In genomic region chr7:121398246-121398645, GRCh38 we compare ENCODE assay signal across 12 cellular contexts. TPM values are rescaled to one million over a fixed set of nuclear protein-coding genes. Genes with fewer than 3 reads are reported as not detected.
DNase-seq lines count a peak whose midpoint lies in the region; ATAC-seq and TF ChIP-seq lines count a peak whose summit lies in the region.
"Had no signal": no experiment of that assay in that cellular context is flagged by ENCODE, and none has a peak within 500 bp of the region (broad histone marks: within the 10 kb centered on the region; RNA-seq: fewer than 3 reads in every experiment).

No MANE protein-coding gene starts in this region.

- H3K14ac ChIP-seq in trophoblast cell (ENCODE audit: low read length) = no peak overlapping the region

- H3K36me3 ChIP-seq in mesendoderm (ENCODE audit: control insufficient read depth, insufficient read depth, low read length) (no peaks in the 10 kb centered on the region), gastrocnemius medialis (no peaks in the 10 kb centered on the region), trophoblast cell (ENCODE audit: control insufficient read depth in 1 of 2, insufficient read depth in 2 of 2, low read length in 2 of 2) (no peaks in the 10 kb centered on the region)
- H3K36me3 ChIP-seq: esophagus squamous epithelium had no signal

- H3K27ac Mint-ChIP-seq in stimulated activated effector memory CD8-positive, alpha-beta T cell treated with anti-CD3 and anti-CD28 coated beads, Interleukin-12 subunit alpha, Interleukin-12 subunit beta, amount 100 ng/mL, for 72 hours = no peak overlapping the region
- H3K27ac Mint-ChIP-seq: activated naive CD8-positive, alpha-beta T cell had no signal

- intact Hi-C loops in gastrocnemius medialis (cut with DNase I; ENCODE audit: low total_unique reads) = no loop called here

- no peak overlapping the region for H4K91ac ChIP-seq in trophoblast cell (ENCODE audit: low read depth, low read length)

- no peak overlapping the region for H4K5ac ChIP-seq in mesendoderm (ENCODE audit: low read length)

- no peak for TF ChIP-seq POLR2A in gastrocnemius medialis (IDR thresholded peaks at IDR 0.05)

- in situ Hi-C loops in Caki2 (cut with HindIII; ENCODE audit: low pct_unique_long_range_greater_than_20kb, low sequenced_read_pairs) = no loop called here
- in situ Hi-C loops in gastrocnemius medialis (cut with MboI; ENCODE audit: low sequenced_read_pairs in 4 of 4) = no loop called here

- H2BK15ac ChIP-seq in mesendoderm (replicated peaks; ENCODE audit: low read depth) = no peak overlapping the region

- TF ChIP-seq EP300 in Ishikawa (IDR thresholded peaks at IDR 0.05; ENCODE audit: borderline replicate concordance) = no peak

- peak; percentile 9; the same call in 1 of the 2 replicates for TF ChIP-seq RAD21 in Ishikawa (IDR thresholded peaks at IDR 0.05; ENCODE audit: low read depth)

- no peak overlapping the region for H2AK5ac ChIP-seq in mesendoderm (ENCODE audit: low read length)
- H2AK5ac ChIP-seq in trophoblast cell (ENCODE audit: low read length) = no peak overlapping the region

- H3K18ac ChIP-seq in mesendoderm (ENCODE audit: low read length) = no peak overlapping the region
- H3K18ac ChIP-seq in trophoblast cell (ENCODE audit: low read length) = no peak overlapping the region

- no peak overlapping the region for H3K56ac ChIP-seq in mesendoderm (ENCODE audit: low read length)

- H3K27ac ChIP-seq in VCaP = peak overlapping the region; percentile 85
- H3K27ac ChIP-seq in mesendoderm (ENCODE audit: low read depth, low read length) = no peak overlapping the region
- no peak overlapping the region for H3K27ac ChIP-seq in gastrocnemius medialis
- H3K27ac ChIP-seq in trophoblast cell (ENCODE audit: low read depth, low read length) = no peak overlapping the region
- H3K27ac ChIP-seq: esophagus squamous epithelium had no signal

- WGBS in mesendoderm (ENCODE audit: extremely low coverage, insufficient coverage, low lambda C conversion rate) = no CpG with 5 or more reads among the region's 5 CpGs
- WGBS in trophoblast cell (ENCODE audit: extremely low coverage, insufficient coverage, insufficient read length) = no CpG with 5 or more reads among the region's 5 CpGs

- H4K8ac ChIP-seq in mesendoderm (ENCODE audit: low read depth, low read length) (no peak overlapping the region), trophoblast cell (ENCODE audit: low read depth, low read length) (no peak overlapping the region)

- no peak overlapping the region for H3K23ac ChIP-seq in mesendoderm (ENCODE audit: low read length)
- H3K23ac ChIP-seq in trophoblast cell (ENCODE audit: low read length) = no peak overlapping the region

- peak; percentile 67 for DNase-seq in Caki2 (ENCODE audit: low read depth)
- peak; percentile 33 for DNase-seq in mesendoderm
- DNase-seq in gastrocnemius medialis = no peak
- no peak for DNase-seq in trophoblast cell
- no peak for DNase-seq in stimulated activated effector memory CD8-positive, alpha-beta T cell treated with anti-CD3 and anti-CD28 coated beads, Interleukin-12 subunit alpha, Interleukin-12 subunit beta, amount 100 ng/mL, for 72 hours (ENCODE audit: low spot score in 2 of 2)
- DNase-seq: esophagus squamous epithelium; NCI-H2107; stimulated activated CD4-positive, alpha-beta T cell treated with anti-CD3 and anti-CD28 coated beads, Interleukin-2, amount 100 ng/mL, for 24 hours had no signal

- peaks cover 7% of the 10 kb centered on the region for H3K4me1 Mint-ChIP-seq in stimulated activated effector memory CD8-positive, alpha-beta T cell treated with anti-CD3 and anti-CD28 coated beads, Interleukin-12 subunit alpha, Interleukin-12 subunit beta, amount 100 ng/mL, for 72 hours

- ATAC-seq in gastrocnemius medialis (no peak), GM21717 (IDR thresholded peaks at IDR 0.05; ENCODE audit: unreplicated experiment) (no peak)
- no peak for ATAC-seq in stimulated activated effector memory CD8-positive, alpha-beta T cell treated with anti-CD3 and anti-CD28 coated beads, Interleukin-12 subunit alpha, Interleukin-12 subunit beta, amount 100 ng/mL, for 72 hours

- H2AFZ ChIP-seq in trophoblast cell (ENCODE audit: insufficient read depth, low read length, poor library complexity) = no peak overlapping the region

- H3K36me3 Mint-ChIP-seq in stimulated activated effector memory CD8-positive, alpha-beta T cell treated with anti-CD3 and anti-CD28 coated beads, Interleukin-12 subunit alpha, Interleukin-12 subunit beta, amount 100 ng/mL, for 72 hours = peaks cover 24% of the 10 kb centered on the region
- H3K36me3 Mint-ChIP-seq: activated naive CD8-positive, alpha-beta T cell had no signal

- H3K4me1 ChIP-seq in mesendoderm (ENCODE audit: control insufficient read depth, low read depth, low read length) (no peaks in the 10 kb centered on the region), gastrocnemius medialis (peaks cover 4 to 11% of the 10 kb centered on the region in 2 donors), trophoblast cell (ENCODE audit: control insufficient read depth in 1 of 2, insufficient read depth in 2 of 2, low read length in 2 of 2) (peaks cover 0 to 2% of the 10 kb centered on the region in 2 experiments)

- H3K4me3 ChIP-seq in mesendoderm (ENCODE audit: low read length) (no peak overlapping the region), gastrocnemius medialis (no peak overlapping the region), trophoblast cell (ENCODE audit: low read depth, low read length) (no peak overlapping the region)
- H3K4me3 ChIP-seq: esophagus squamous epithelium had no signal

- H3K9me3 ChIP-seq in gastrocnemius medialis (no peaks in the 10 kb centered on the region), trophoblast cell (ENCODE audit: insufficient read depth, low read depth, low read length) (no peaks in the 10 kb centered on the region)
- H3K9me3 ChIP-seq: esophagus squamous epithelium had no signal

- H4K12ac ChIP-seq in trophoblast cell (ENCODE audit: low read depth, low read length) = no peak overlapping the region

- H2BK120ac ChIP-seq in mesendoderm (ENCODE audit: low read depth, low read length) = no peak overlapping the region
- no peak overlapping the region for H2BK120ac ChIP-seq in trophoblast cell (ENCODE audit: insufficient read depth, low read length, poor library complexity)

- H2BK5ac ChIP-seq in mesendoderm (ENCODE audit: low read length) (no peak overlapping the region), trophoblast cell (ENCODE audit: low read depth, low read length, poor library complexity) (no peak overlapping the region)

- H3K9ac ChIP-seq in mesendoderm (ENCODE audit: low read length) = no peak overlapping the region
- H3K9ac ChIP-seq in trophoblast cell (ENCODE audit: low read length) = no peak overlapping the region

- H3K4me2 ChIP-seq in mesendoderm (ENCODE audit: low read length) = no peak overlapping the region
- no peak overlapping the region for H3K4me2 ChIP-seq in trophoblast cell (ENCODE audit: low read length)

- no peaks in the 10 kb centered on the region for H3K79me1 ChIP-seq in mesendoderm (ENCODE audit: low read length)
- H3K79me1 ChIP-seq in trophoblast cell (ENCODE audit: low read length) = peaks cover 8% of the 10 kb centered on the region

- H3K4me3 Mint-ChIP-seq in stimulated activated effector memory CD8-positive, alpha-beta T cell treated with anti-CD3 and anti-CD28 coated beads, Interleukin-12 subunit alpha, Interleukin-12 subunit beta, amount 100 ng/mL, for 72 hours = no peak overlapping the region
- H3K4me3 Mint-ChIP-seq: activated naive CD8-positive, alpha-beta T cell had no signal

- no peaks in the 10 kb centered on the region for H3K9me3 Mint-ChIP-seq in stimulated activated effector memory CD8-positive, alpha-beta T cell treated with anti-CD3 and anti-CD28 coated beads, Interleukin-12 subunit alpha, Interleukin-12 subunit beta, amount 100 ng/mL, for 72 hours

- TF ChIP-seq CTCF in VCaP (conservative IDR thresholded peaks at IDR 0.05) (peak; percentile 73), gastrocnemius medialis (IDR thresholded peaks at IDR 0.05 in 4 of 5, conservative IDR thresholded peaks at IDR 0.05 in 1 of 5) (no peak)

- H3K79me2 ChIP-seq in mesendoderm (ENCODE audit: control insufficient read depth, insufficient read depth, low read length) (peaks cover 11% of the 10 kb centered on the region), trophoblast cell (ENCODE audit: control insufficient read depth, insufficient read depth, low read length, poor library complexity) (peaks cover 6% of the 10 kb centered on the region)

- no peak overlapping the region for H2BK12ac ChIP-seq in trophoblast cell (ENCODE audit: low read length)

- H3K27me3 ChIP-seq in mesendoderm (ENCODE audit: insufficient read depth, low read length, poor library complexity) (no peaks in the 10 kb centered on the region), gastrocnemius medialis (no peaks in the 10 kb centered on the region), trophoblast cell (ENCODE audit: insufficient read depth, low read length) (no peaks in the 10 kb centered on the region)
- H3K27me3 ChIP-seq: esophagus squamous epithelium had no signal

- no peak overlapping the region for H3K4ac ChIP-seq in mesendoderm (ENCODE audit: low read depth, low read length)
- H3K4ac ChIP-seq in trophoblast cell (ENCODE audit: low read depth, low read length) = no peak overlapping the region

TF ChIP-seq in Ishikawa, 13 proteins besides CTCF, POLR2A, EP300 and RAD21:
- TF ChIP-seq TCF12 (IDR thresholded peaks at IDR 0.05; ENCODE audit: low read depth) = no peak

RNA-seq across cellular contexts. Expression of gene FAM3C, which starts 2.1 kb away (rescaled TPM):
- total RNA-seq in Caki2 (2014; rRNA removed; shearing (Covaris generic); ENCODE audit: low replicate concordance) = 43.2 and 46.2 TPM in 2 replicates
- polyA plus RNA-seq in mesendoderm (2013, experiment 1 of 2) = 63.7 TPM
- polyA plus RNA-seq in mesendoderm (2013, experiment 2 of 2) = 66.9 TPM
- 10 to 100 TPM in 3 of 4 donors, 1 to 10 TPM in 1; 9.7 to 17.5 (median 13.2) TPM for total RNA-seq in gastrocnemius medialis
- 61.0 and 61.4 TPM in 2 replicates for polyA plus RNA-seq in trophoblast cell (2013)

Comparison
In these comparisons a context has a peak if more than half of its experiments do, and no peak if none do; other contexts are left out.
1. DNase-seq: peak in Caki2 (single experiment) and mesendoderm (single experiment); none in gastrocnemius medialis (0 of 2), trophoblast cell (0 of 2) and stimulated activated effector memory CD8-positive, alpha-beta T cell treated with anti-CD3 and anti-CD28 coated beads, Interleukin-12 subunit alpha, Interleukin-12 subunit beta, amount 100 ng/mL, for 72 hours (0 of 2).